22 cellular contexts compared by ENCODE assay signal in the genomic region with DNA sequence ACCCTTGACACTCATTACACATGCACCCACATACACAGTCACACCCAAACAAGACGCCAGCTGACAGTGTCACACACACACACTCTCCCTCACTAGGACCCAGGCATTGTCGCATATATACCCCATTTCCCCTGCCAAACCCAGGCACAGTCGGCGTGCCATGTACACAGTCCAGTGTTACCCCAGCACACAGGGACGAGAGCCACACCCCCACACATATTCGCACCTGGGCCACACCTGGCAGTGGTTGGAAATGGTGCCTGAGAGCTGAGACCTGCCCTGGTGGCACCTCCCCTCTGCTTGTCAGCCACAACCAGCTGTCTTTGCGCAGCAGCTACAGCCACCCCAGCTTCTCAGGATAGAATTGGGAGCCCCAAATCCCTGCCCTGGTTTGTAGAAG. TPM values are rescaled to one million over a fixed set of nuclear protein-coding genes. Genes with fewer than 3 reads are reported as not detected.
DNase-seq lines count a peak whose midpoint lies in the region; ATAC-seq and TF ChIP-seq lines count a peak whose summit lies in the region.
"Had no signal": no experiment of that assay in that cellular context is flagged by ENCODE, and none has a peak within 500 bp of the region (broad histone marks: within the 10 kb centered on the region; RNA-seq: fewer than 3 reads in every experiment).

No MANE protein-coding gene starts in this region.

- no peak overlapping the region for H3K4me3 ChIP-seq in left ventricle myocardium inferior
- no peak overlapping the region for H3K4me3 ChIP-seq in heart left ventricle
- H3K4me3 ChIP-seq in prostate gland = no peak overlapping the region
- H3K4me3 ChIP-seq in upper lobe of left lung = no peak overlapping the region
- H3K4me3 ChIP-seq in CD8-positive, alpha-beta T cell (ENCODE audit: low read depth, low read length) = no peak overlapping the region
- H3K4me3 ChIP-seq: PC-9 had no signal

- H3K9me3 Mint-ChIP-seq in CD8-positive, alpha-beta T cell = no peaks in the 10 kb centered on the region
- H3K9me3 Mint-ChIP-seq: activated CD4-positive, alpha-beta T cell treated with anti-CD3 and anti-CD28 coated beads, Interleukin-2, amount 10 ng/mL, durations not matched to agents 7 days and 5 days; activated naive CD4-positive, alpha-beta T cell treated with anti-CD3 and anti-CD28 coated beads for 36 hours had no signal

- WGBS in heart left ventricle, 4 donors = 86 to 92% (median 90%) methylated on average over 5 to 7 of the region's 7 CpGs
- WGBS in prostate gland = 43% methylated on average over 7 of the region's 7 CpGs
- 68 to 80% methylated on average over 6 to 7 of the region's 7 CpGs for WGBS in upper lobe of left lung, 2 donors

- H3K27me3 Mint-ChIP-seq in CD8-positive, alpha-beta T cell (ENCODE audit: low read depth) = peaks cover 14% of the 10 kb centered on the region

- TF ChIP-seq POLR2A in heart left ventricle (IDR thresholded peaks at IDR 0.05) (no peak), prostate gland (IDR thresholded peaks at IDR 0.05) (peak; percentile 32), upper lobe of left lung (IDR thresholded peaks at IDR 0.05) (no peak)

- DNase-seq in left ventricle myocardium inferior = no peak
- no peak for DNase-seq in heart left ventricle
- DNase-seq in prostate gland (ENCODE audit: low spot score) = no peak
- DNase-seq in upper lobe of left lung = peak in 1 of 2 donors; percentile 62
- DNase-seq in CD8-positive, alpha-beta T cell = no peak
- DNase-seq in hepatic stellate cell (ENCODE audit: low spot score) = no peak
- DNase-seq: activated CD4-positive, alpha-beta T cell treated with anti-CD3 and anti-CD28 coated beads, Interleukin-2, amount 10 ng/mL, durations not matched to agents 7 days and 5 days; activated naive CD4-positive, alpha-beta T cell treated with anti-CD3 and anti-CD28 coated beads for 36 hours; activated T-cell treated with anti-CD3 and anti-CD28 coated beads for 4 hours; brain microvascular endothelial cell; DMS53; HCEC 1CT; hypothalamus; kidney; NCI-H1092; NCI-H748 treated with DMSO at 0.1 percent for 48 hours; PC-9 had no signal

- H3K27ac Mint-ChIP-seq in CD8-positive, alpha-beta T cell = no peak overlapping the region
- H3K27ac Mint-ChIP-seq: activated CD4-positive, alpha-beta T cell treated with anti-CD3 and anti-CD28 coated beads, Interleukin-2, amount 10 ng/mL, durations not matched to agents 7 days and 5 days; activated naive CD4-positive, alpha-beta T cell treated with anti-CD3 and anti-CD28 coated beads for 36 hours had no signal

- POLR2A ChIA-PET in CD8-positive, alpha-beta T cell (lab: Charles Lee) = no interaction called here

- ATAC-seq in heart left ventricle = no peak
- ATAC-seq in esophagus mucosa = peak; percentile 47
- ATAC-seq in upper lobe of left lung (ENCODE audit: low FRiP score in 2 of 2) = no peak
- no peak for ATAC-seq in CD8-positive, alpha-beta T cell
- no peak for ATAC-seq in HG03025 (IDR thresholded peaks at IDR 0.05; ENCODE audit: low FRiP score, unreplicated experiment)
- ATAC-seq: SK-N-SH treated with all-trans-retinoic acid at 6 μM for 48 hours had no signal

- H3K4me3 Mint-ChIP-seq in CD8-positive, alpha-beta T cell = no peak overlapping the region
- H3K4me3 Mint-ChIP-seq: activated CD4-positive, alpha-beta T cell treated with anti-CD3 and anti-CD28 coated beads, Interleukin-2, amount 10 ng/mL, durations not matched to agents 7 days and 5 days; activated naive CD4-positive, alpha-beta T cell treated with anti-CD3 and anti-CD28 coated beads for 36 hours had no signal

- no peak for TF ChIP-seq EP300 in upper lobe of left lung (IDR thresholded peaks at IDR 0.05)

- no peaks in the 10 kb centered on the region for H3K36me3 Mint-ChIP-seq in CD8-positive, alpha-beta T cell

- H3K27me3 ChIP-seq in left ventricle myocardium inferior (ENCODE audit: low read depth) = no peaks in the 10 kb centered on the region
- H3K27me3 ChIP-seq in heart left ventricle = no peaks in the 10 kb centered on the region
- no peaks in the 10 kb centered on the region for H3K27me3 ChIP-seq in prostate gland (replicated peaks; ENCODE audit: insufficient read depth)
- no peaks in the 10 kb centered on the region for H3K27me3 ChIP-seq in upper lobe of left lung
- no peaks in the 10 kb centered on the region for H3K27me3 ChIP-seq in CD8-positive, alpha-beta T cell (ENCODE audit: insufficient read depth, low read length)
- H3K27me3 ChIP-seq: brain microvascular endothelial cell had no signal

- peaks cover 5% of the 10 kb centered on the region for H3K36me3 ChIP-seq in left ventricle myocardium inferior
- H3K36me3 ChIP-seq in heart left ventricle = peaks cover 0 to 13% (median 0%) of the 10 kb centered on the region in 9 donors
- no peaks in the 10 kb centered on the region for H3K36me3 ChIP-seq in prostate gland
- peaks cover 0 to 5% (median 0%) of the 10 kb centered on the region in 4 donors for H3K36me3 ChIP-seq in upper lobe of left lung
- H3K36me3 ChIP-seq in CD8-positive, alpha-beta T cell (ENCODE audit: insufficient read depth, low read length) = no peaks in the 10 kb centered on the region
- H3K36me3 ChIP-seq: brain microvascular endothelial cell had no signal

- CTCF ChIA-PET in CD8-positive, alpha-beta T cell (lab: Charles Lee) = interaction anchor here (1.9 kb wide), 1 partner anchor 39 kb away, joined by 10 read pairs; no protein-coding TSS in a partner anchor

- H3K27ac ChIP-seq in left ventricle myocardium inferior (replicated peaks) = peak overlapping the region; percentile 95
- H3K27ac ChIP-seq in heart left ventricle = peak overlapping the region in 1 of 12 donors; percentile 97
- peak overlapping the region; percentile 96 to 97 for H3K27ac ChIP-seq in prostate gland
- peak overlapping the region; percentile 41 to 94 (median 74) for H3K27ac ChIP-seq in upper lobe of left lung
- H3K27ac ChIP-seq in CD8-positive, alpha-beta T cell (ENCODE audit: low read depth, low read length) = no peak overlapping the region
- H3K27ac ChIP-seq: brain microvascular endothelial cell, KMS-11, parathyroid adenoma, PC-9 had no signal

- intact Hi-C loops in left ventricle myocardium inferior (cut with micrococcal nuclease) (no loop called here), heart left ventricle (cut with DNase I) (loop anchor here in 1 of 10 donors (5.0 kb wide), 1 partner anchor 58 kb away; no protein-coding TSS in a partner anchor), prostate gland (cut with DNase I) (no loop called here)
- intact Hi-C loops in CD8-positive, alpha-beta T cell (cut with DNase I, micrococcal nuclease) = no loop called here

- no peak for TF ChIP-seq CTCF in left ventricle myocardium inferior (IDR thresholded peaks at IDR 0.05; ENCODE audit: borderline replicate concordance)
- no peak for TF ChIP-seq CTCF in heart left ventricle (IDR thresholded peaks at IDR 0.05)
- no peak for TF ChIP-seq CTCF in prostate gland (IDR thresholded peaks at IDR 0.05)
- no peak for TF ChIP-seq CTCF in upper lobe of left lung (IDR thresholded peaks at IDR 0.05)
- TF ChIP-seq CTCF in CD8-positive, alpha-beta T cell (IDR thresholded peaks at IDR 0.05) = no peak

- H3K4me1 Mint-ChIP-seq in CD8-positive, alpha-beta T cell (ENCODE audit: low read depth) = no peaks in the 10 kb centered on the region
- H3K4me1 Mint-ChIP-seq: activated CD4-positive, alpha-beta T cell treated with anti-CD3 and anti-CD28 coated beads, Interleukin-2, amount 10 ng/mL, durations not matched to agents 7 days and 5 days had no signal

- H3K4me1 ChIP-seq in left ventricle myocardium inferior = peaks cover 97% of the 10 kb centered on the region
- H3K4me1 ChIP-seq in heart left ventricle = peaks cover 0 to 87% (median 49%) of the 10 kb centered on the region in 12 donors
- peaks cover 67% of the 10 kb centered on the region for H3K4me1 ChIP-seq in prostate gland (replicated peaks)
- H3K4me1 ChIP-seq in upper lobe of left lung = peaks cover 49 to 98% (median 90%) of the 10 kb centered on the region in 4 donors
- no peaks in the 10 kb centered on the region for H3K4me1 ChIP-seq in CD8-positive, alpha-beta T cell (ENCODE audit: insufficient read depth, low read length)
- H3K4me1 ChIP-seq: parathyroid adenoma had no signal

- no peaks in the 10 kb centered on the region for H3K9me3 ChIP-seq in left ventricle myocardium inferior (replicated peaks)
- H3K9me3 ChIP-seq in heart left ventricle = no peaks in the 10 kb centered on the region
- H3K9me3 ChIP-seq in prostate gland = no peaks in the 10 kb centered on the region
- H3K9me3 ChIP-seq in upper lobe of left lung = no peaks in the 10 kb centered on the region
- H3K9me3 ChIP-seq in CD8-positive, alpha-beta T cell (ENCODE audit: low read length) = no peaks in the 10 kb centered on the region

RNA-seq across cellular contexts. Expression of a gene that starts 9.0 kb away (rescaled TPM):
- total RNA-seq in left ventricle myocardium inferior (118 TPM), heart left ventricle (100 to 1,000 TPM in 8 of 9 donors, 10 to 100 TPM in 1; 81.4 to 147 (median 122) TPM), esophagus mucosa (101 TPM), prostate gland (100 to 1,000 TPM; 185 to 286 TPM), upper lobe of left lung (100 to 1,000 TPM in 3 of 6 donors, 10 to 100 TPM in 3; 64.0 to 188 (median 107) TPM)
- 10 to 100 TPM; 42.1 to 55.2 TPM for polyA plus RNA-seq in heart left ventricle
- total RNA-seq in CD8-positive, alpha-beta T cell = 1 to 10 TPM; 2.5 to 5.0 TPM

RNA-seq across cellular contexts. Expression of a gene that starts 34.9 kb away (rescaled TPM):
- total RNA-seq in left ventricle myocardium inferior (12.7 TPM), heart left ventricle (10 to 100 TPM in 4 of 9 donors, 1 to 10 TPM in 5; 2.9 to 13.6 (median 9.0) TPM), esophagus mucosa (not detected), prostate gland (1 to 10 TPM in 1 of 2 donors, not detected in 1; 1.8 TPM), upper lobe of left lung (not detected)
- 1 to 10 TPM; 1.4 to 4.7 TPM for polyA plus RNA-seq in heart left ventricle
- not detected for total RNA-seq in CD8-positive, alpha-beta T cell
- total RNA-seq: activated naive CD4-positive, alpha-beta T cell treated with anti-CD3 and anti-CD28 coated beads for 36 hours; kidney had no signal

RNA-seq across cellular contexts. Expression of a gene that starts 47.2 kb away (rescaled TPM):
- total RNA-seq in left ventricle myocardium inferior (31.4 TPM), heart left ventricle (10 to 100 TPM; 17.2 to 63.6 (median 27.2) TPM), esophagus mucosa (20.7 TPM), prostate gland (10 to 100 TPM; 29.9 to 58.7 TPM), upper lobe of left lung (10 to 100 TPM; 15.3 to 43.8 (median 26.6) TPM)
- polyA plus RNA-seq in heart left ventricle = 100 to 1,000 TPM in 1 of 2 donors, 10 to 100 TPM in 1; 64.9 to 119 TPM
- 10 to 100 TPM; 13.2 to 14.4 TPM for total RNA-seq in CD8-positive, alpha-beta T cell

RNA-seq across cellular contexts. Expression of a gene that starts 58.6 kb away (rescaled TPM):
- total RNA-seq in left ventricle myocardium inferior = 150 TPM
- total RNA-seq in heart left ventricle = 100 to 1,000 TPM; 130 to 272 (median 161) TPM
- polyA plus RNA-seq in heart left ventricle = 100 to 1,000 TPM; 186 to 212 TPM
- total RNA-seq in esophagus mucosa = 65.6 TPM
- total RNA-seq in prostate gland = 100 to 1,000 TPM; 113 to 145 TPM
- 100 to 1,000 TPM in 3 of 6 donors, 10 to 100 TPM in 3; 69.1 to 115 (median 98.8) TPM for total RNA-seq in upper lobe of left lung
- total RNA-seq in CD8-positive, alpha-beta T cell = 10 to 100 TPM; 86.3 to 90.8 TPM

Comparison
In these comparisons a context has a peak if more than half of its experiments do, and no peak if none do; other contexts are left out.
1. RNA of a gene that starts 9.0 kb away (total RNA-seq): 185 to 286 TPM in prostate gland, 64.0 to 188 TPM in upper lobe of left lung, 81.4 to 147 TPM in heart left ventricle, 118 TPM in left ventricle myocardium inferior (single experiment) and 101 TPM in esophagus mucosa (single experiment); 2.5 to 5.0 TPM in CD8-positive, alpha-beta T cell; every median in the first group is over 10 times any median in the second.